ENCODE assay signal across 9 cellular contexts in the genomic region with DNA sequence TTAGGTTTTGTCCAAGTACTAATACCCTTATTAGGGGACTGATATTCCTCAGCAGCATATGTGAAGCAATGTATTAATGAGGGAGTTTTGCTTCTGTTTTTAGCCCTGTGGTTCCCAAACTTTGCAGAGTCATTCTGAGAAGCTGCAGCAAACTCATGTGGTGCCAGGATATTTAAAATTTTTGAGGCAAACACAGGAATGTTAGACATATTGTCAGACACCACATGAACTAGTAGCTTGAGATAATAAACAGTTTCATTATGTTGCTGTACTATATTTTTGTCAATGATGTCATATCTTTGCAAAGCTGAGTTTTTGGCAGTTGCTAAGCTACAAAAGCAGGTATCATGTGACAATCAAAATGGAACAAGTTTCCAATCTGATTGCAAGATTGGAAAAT. TPM values are rescaled to one million over a fixed set of nuclear protein-coding genes. Genes with fewer than 3 reads are reported as not detected.
DNase-seq lines count a peak whose midpoint lies in the region; ATAC-seq and TF ChIP-seq lines count a peak whose summit lies in the region.
"Had no signal": no experiment of that assay in that cellular context is flagged by ENCODE, and none has a peak within 500 bp of the region (broad histone marks: within the 10 kb centered on the region; RNA-seq: fewer than 3 reads in every experiment).

No MANE protein-coding gene starts in this region.

- POLR2A ChIA-PET in CD4-positive, alpha-beta memory T cell (lab: Charles Lee; ENCODE audit: partially characterized antibody), result interaction anchor here (0.6 kb wide), 1 partner anchor 38 kb away, joined by 3 read pairs; no protein-coding TSS in a partner anchor

- H3K4me1 ChIP-seq in gastrocnemius medialis, result peaks cover 7 to 18% of the 10 kb centered on the region in 2 donors
- no peaks in the 10 kb centered on the region for H3K4me1 ChIP-seq in CD4-positive, alpha-beta memory T cell (ENCODE audit: insufficient read depth, low read length)

- H3K4me3 ChIP-seq in brain microvascular endothelial cell (ENCODE audit: low read depth, low read length) (no peak overlapping the region), gastrocnemius medialis (no peak overlapping the region)
- no peak overlapping the region for H3K4me3 ChIP-seq in CD4-positive, alpha-beta memory T cell (ENCODE audit: low read length in 2 of 2)

- no peaks in the 10 kb centered on the region for H3K9me3 ChIP-seq in gastrocnemius medialis
- no peaks in the 10 kb centered on the region for H3K9me3 ChIP-seq in CD4-positive, alpha-beta memory T cell (ENCODE audit: control insufficient read depth in 1 of 2, low read length in 2 of 2)

- peaks cover 0 to 6% (median 2%) of the 10 kb centered on the region in 4 donors for H3K4me1 Mint-ChIP-seq in CD4-positive, alpha-beta memory T cell

- TF ChIP-seq CTCF in brain microvascular endothelial cell (IDR thresholded peaks at IDR 0.05; ENCODE audit: low read depth, low read length, missing control alignments), result no peak
- TF ChIP-seq CTCF in gastrocnemius medialis (IDR thresholded peaks at IDR 0.05 in 4 of 5, conservative IDR thresholded peaks at IDR 0.05 in 1 of 5), result no peak

- H3K27ac ChIP-seq in brain microvascular endothelial cell (peak overlapping the region; percentile 96), gastrocnemius medialis (peak overlapping the region; percentile 28 to 56 (median 46))
- no peak overlapping the region for H3K27ac ChIP-seq in CD4-positive, alpha-beta memory T cell (ENCODE audit: low read depth, low read length)
- H3K27ac ChIP-seq: 22Rv1 had no signal

- TF ChIP-seq POLR2A in gastrocnemius medialis (IDR thresholded peaks at IDR 0.05), result no peak

- in situ Hi-C loops in brain microvascular endothelial cell (cut with HindIII; ENCODE audit: low pct_ligation_motif_present, low sequenced_read_pairs) (no loop called here), gastrocnemius medialis (cut with MboI; ENCODE audit: low sequenced_read_pairs in 4 of 4) (no loop called here)

- H3K27ac Mint-ChIP-seq in CD4-positive, alpha-beta memory T cell, result no peak overlapping the region

- CTCF ChIA-PET in CD4-positive, alpha-beta memory T cell (lab: Charles Lee; ENCODE audit: partially characterized antibody), result no interaction called here

- H3K9me3 Mint-ChIP-seq in CD4-positive, alpha-beta memory T cell, result no peaks in the 10 kb centered on the region

- no peaks in the 10 kb centered on the region for H3K27me3 Mint-ChIP-seq in CD4-positive, alpha-beta memory T cell

- peaks cover 15 to 35% of the 10 kb centered on the region in 2 donors for H3K36me3 Mint-ChIP-seq in CD4-positive, alpha-beta memory T cell

- DNase-seq in DMS 273 (lab: John Stamatoyannopoulos, UW; ENCODE audit: unreplicated experiment), result peak; percentile 45
- DNase-seq in DMS 273 treated with DMSO at 0.1 percent for 48 hours (lab: John Stamatoyannopoulos, UW), result no peak
- peak; percentile 92 for DNase-seq in brain microvascular endothelial cell
- no peak for DNase-seq in gastrocnemius medialis
- no peak for DNase-seq in CD4-positive, alpha-beta memory T cell
- DNase-seq in Right ventricle myocardium inferior (ENCODE audit: missing footprints), result no peak
- DNase-seq in cerebellar nuclear complex (lab: John Stamatoyannopoulos, UW), result no peak

- H3K4me3 Mint-ChIP-seq in CD4-positive, alpha-beta memory T cell, result no peak overlapping the region

- peaks cover 4% of the 10 kb centered on the region for H3K36me3 ChIP-seq in brain microvascular endothelial cell (replicated peaks)
- peaks cover 0 to 16% of the 10 kb centered on the region in 2 donors for H3K36me3 ChIP-seq in gastrocnemius medialis
- H3K36me3 ChIP-seq in CD4-positive, alpha-beta memory T cell (ENCODE audit: insufficient read depth, low read length), result peaks cover 8% of the 10 kb centered on the region

- H3K27me3 ChIP-seq in brain microvascular endothelial cell (replicated peaks), result no peaks in the 10 kb centered on the region
- H3K27me3 ChIP-seq in gastrocnemius medialis, result no peaks in the 10 kb centered on the region
- H3K27me3 ChIP-seq in CD4-positive, alpha-beta memory T cell (ENCODE audit: insufficient read depth, low read length), result no peaks in the 10 kb centered on the region

- intact Hi-C loops in gastrocnemius medialis (cut with DNase I; ENCODE audit: low total_unique reads) (no loop called here), Right ventricle myocardium inferior (cut with DNase I) (no loop called here)
- intact Hi-C loops in CD4-positive, alpha-beta memory T cell (cut with micrococcal nuclease), result no loop called here

- ATAC-seq in HG03565 (IDR thresholded peaks at IDR 0.05; ENCODE audit: unreplicated experiment) (peak; percentile 65), gastrocnemius medialis (peak; percentile 19 to 61), Right ventricle myocardium inferior (no peak)

RNA-seq across cellular contexts. Expression of a gene that starts 36.6 kb away (rescaled TPM):
- 10 to 100 TPM; 11.3 to 21.3 (median 15.0) TPM for total RNA-seq in gastrocnemius medialis
- total RNA-seq in CD4-positive, alpha-beta memory T cell, result 10 to 100 TPM; 24.1 to 26.1 TPM
- polyA plus RNA-seq in CD4-positive, alpha-beta memory T cell, result 10 to 100 TPM; 22.7 to 26.6 TPM
- total RNA-seq in Right ventricle myocardium inferior, result 23.9 TPM

RNA-seq across cellular contexts. Expression of a gene that starts 37.4 kb away (rescaled TPM):
- total RNA-seq in gastrocnemius medialis (100 to 1,000 TPM; 248 to 440 (median 331) TPM), Right ventricle myocardium inferior (80.8 TPM)
- 10 to 100 TPM; 65.1 to 69.9 TPM for total RNA-seq in CD4-positive, alpha-beta memory T cell
- 10 to 100 TPM; 77.5 to 77.7 TPM for polyA plus RNA-seq in CD4-positive, alpha-beta memory T cell

RNA-seq across cellular contexts. Expression of a gene that starts 55.1 kb away (rescaled TPM):
- under 1 TPM in 2 of 4 donors, not detected in 2; 0.29 to 0.95 TPM for total RNA-seq in gastrocnemius medialis
- 1 to 10 TPM; 2.6 to 2.8 TPM for total RNA-seq in CD4-positive, alpha-beta memory T cell
- under 1 TPM in 1 of 2 donors, not detected in 1; 0.45 TPM for polyA plus RNA-seq in CD4-positive, alpha-beta memory T cell
- total RNA-seq in Right ventricle myocardium inferior, result 2.4 TPM

Comparison
In these comparisons a context has a peak if more than half of its experiments do, and no peak if none do; other contexts are left out.
1. DNase-seq: peak in DMS 273 (single experiment) and brain microvascular endothelial cell (single experiment); none in DMS 273 treated with DMSO at 0.1 percent for 48 hours (single experiment), gastrocnemius medialis (0 of 2), CD4-positive, alpha-beta memory T cell (0 of 5), Right ventricle myocardium inferior (single experiment) and cerebellar nuclear complex (0 of 2).